ENCODE assay signal across 20 cellular contexts in genomic region chr2:48048725-48049124, GRCh38.
DNase-seq lines count a peak whose midpoint lies in the region; ATAC-seq and TF ChIP-seq lines count a peak whose summit lies in the region.
"Had no signal": no experiment of that assay in that cellular context is flagged by ENCODE, and none has a peak within 500 bp of the region (broad histone marks: within the 10 kb centered on the region; RNA-seq: fewer than 3 reads in every experiment).

No MANE protein-coding gene starts in this region.

- no peak overlapping the region for H3K14ac ChIP-seq in trophoblast cell (ENCODE audit: low read length)

- H3K27me3 ChIP-seq in HUES48 (ENCODE audit: control insufficient read depth, insufficient read depth, low read length) = no peaks in the 10 kb centered on the region
- no peaks in the 10 kb centered on the region for H3K27me3 ChIP-seq in trophoblast cell (ENCODE audit: insufficient read depth, low read length)
- H3K27me3 ChIP-seq: MG63 had no signal

- no CpG with 5 or more reads among the region's 3 CpGs for WGBS in trophoblast cell (ENCODE audit: extremely low coverage, insufficient coverage, insufficient read length)

- POLR2A ChIA-PET in WTC11 (lab: Charles Lee) = interaction anchor here (0.5 kb wide), 1 partner anchor 149 kb away, joined by 4 read pairs; no protein-coding TSS in a partner anchor

- TF ChIP-seq CTCF in WTC11 (IDR thresholded peaks at IDR 0.05) = no peak

- H3K36me3 Mint-ChIP-seq in WTC11 (peaks cover 9% of the 10 kb centered on the region), memory B cell (peaks cover 2% of the 10 kb centered on the region)

- peaks cover 34% of the 10 kb centered on the region for H3K4me1 Mint-ChIP-seq in WTC11
- peaks cover 30% of the 10 kb centered on the region for H3K4me1 Mint-ChIP-seq in memory B cell
- H3K4me1 Mint-ChIP-seq: CD8-positive, alpha-beta memory T cell had no signal

- H3K4ac ChIP-seq in trophoblast cell (ENCODE audit: low read depth, low read length) = no peak overlapping the region

- no peak overlapping the region for H3K9ac ChIP-seq in HUES48 (ENCODE audit: low read depth, low read length)
- H3K9ac ChIP-seq in trophoblast cell (ENCODE audit: low read length) = no peak overlapping the region

- peaks cover 25% of the 10 kb centered on the region for H3K4me1 ChIP-seq in HUES48 (ENCODE audit: control insufficient read depth, insufficient read depth, low read length)
- H3K4me1 ChIP-seq in trophoblast cell (ENCODE audit: control insufficient read depth in 1 of 2, insufficient read depth in 2 of 2, low read length in 2 of 2) = peaks cover 11 to 27% of the 10 kb centered on the region in 2 experiments

- peak overlapping the region; percentile 83 for H2BK120ac ChIP-seq in trophoblast cell (ENCODE audit: insufficient read depth, low read length, poor library complexity)

- H3K4me3 Mint-ChIP-seq in WTC11 (peak overlapping the region; percentile 47), memory B cell (no peak overlapping the region)
- H3K4me3 Mint-ChIP-seq: CD8-positive, alpha-beta memory T cell had no signal

- H3K27ac Mint-ChIP-seq in WTC11 = peak overlapping the region; percentile 59
- no peak overlapping the region for H3K27ac Mint-ChIP-seq in memory B cell
- H3K27ac Mint-ChIP-seq: CD8-positive, alpha-beta memory T cell had no signal

- no peak overlapping the region for H3K23ac ChIP-seq in trophoblast cell (ENCODE audit: low read length)

- H4K8ac ChIP-seq in trophoblast cell (ENCODE audit: low read depth, low read length) = no peak overlapping the region

- no peak overlapping the region for H3K18ac ChIP-seq in trophoblast cell (ENCODE audit: low read length)

- H2BK12ac ChIP-seq in trophoblast cell (ENCODE audit: low read length) = peak overlapping the region; percentile 52

- H3K79me1 ChIP-seq in trophoblast cell (ENCODE audit: low read length) = peaks cover 22% of the 10 kb centered on the region

- CTCF ChIA-PET in WTC11 (lab: Charles Lee) = interaction anchor here (1.2 kb wide), 1 partner anchor 58 kb away, joined by 3 read pairs; no protein-coding TSS in a partner anchor

- DNase-seq in WTC11 (ENCODE audit: low spot score) = no peak
- DNase-seq in memory B cell (ENCODE audit: low spot score in 2 of 2) = no peak
- DNase-seq in trophoblast cell = no peak
- no peak for DNase-seq in GF-D8 (lab: John Stamatoyannopoulos, UW)
- DNase-seq in NCI-H748 (lab: John Stamatoyannopoulos, UW; ENCODE audit: unreplicated experiment) = no peak
- no peak for DNase-seq in DMS153 (lab: John Stamatoyannopoulos, UW)
- DNase-seq: C1 segment of cervical spinal cord; CD8-positive, alpha-beta memory T cell; DMS79; H7; Kasumi-1; MG63; NCI-H1048; NCI-H1436 treated with DMSO at 0.1 percent for 48 hours; NCI-H2029 treated with DMSO at 0.1 percent for 48 hours; NCI-H2171 treated with DMSO at 0.1 percent for 48 hours; NCI-H69; OCI-M1; Right ventricle myocardium superior had no signal

- H3K79me2 ChIP-seq in trophoblast cell (ENCODE audit: control insufficient read depth, insufficient read depth, low read length, poor library complexity) = peaks cover 3% of the 10 kb centered on the region

- H2AK5ac ChIP-seq in trophoblast cell (ENCODE audit: low read length) = no peak overlapping the region

- H3K27me3 Mint-ChIP-seq in WTC11 (ENCODE audit: low read depth) (no peaks in the 10 kb centered on the region), memory B cell (no peaks in the 10 kb centered on the region)

- no peak overlapping the region for H2AFZ ChIP-seq in trophoblast cell (ENCODE audit: insufficient read depth, low read length, poor library complexity)

- H3K9me3 ChIP-seq in HUES48 (ENCODE audit: control insufficient read depth, insufficient read depth, low read length) = no peaks in the 10 kb centered on the region
- no peaks in the 10 kb centered on the region for H3K9me3 ChIP-seq in trophoblast cell (ENCODE audit: insufficient read depth, low read depth, low read length)
- H3K9me3 ChIP-seq: MG63 had no signal

- H3K4me2 ChIP-seq in trophoblast cell (ENCODE audit: low read length) = no peak overlapping the region

- peaks cover 12% of the 10 kb centered on the region for H3K9me3 Mint-ChIP-seq in WTC11
- no peaks in the 10 kb centered on the region for H3K9me3 Mint-ChIP-seq in memory B cell

- H4K91ac ChIP-seq in trophoblast cell (ENCODE audit: low read depth, low read length) = peak overlapping the region; percentile 59

- H2BK5ac ChIP-seq in trophoblast cell (ENCODE audit: low read depth, low read length, poor library complexity) = peak overlapping the region; percentile 69

- no peaks in the 10 kb centered on the region for H3K36me3 ChIP-seq in HUES48 (ENCODE audit: control insufficient read depth, insufficient read depth, low read length)
- H3K36me3 ChIP-seq in trophoblast cell (ENCODE audit: control insufficient read depth in 1 of 2, insufficient read depth in 2 of 2, low read length in 2 of 2) = no peaks in the 10 kb centered on the region
- H3K36me3 ChIP-seq: MG63 had no signal

- no peak overlapping the region for H4K12ac ChIP-seq in trophoblast cell (ENCODE audit: low read depth, low read length)

- ATAC-seq in WTC11 (no peak), memory B cell (ENCODE audit: low read depth) (peak; percentile 54)

- H3K27ac ChIP-seq in HUES48 (ENCODE audit: low read depth, low read length) (peak overlapping the region; percentile 32), trophoblast cell (ENCODE audit: low read depth, low read length) (peak overlapping the region; percentile 60)

- H3K4me3 ChIP-seq in HUES48 (ENCODE audit: low read depth, low read length) (peak overlapping the region; percentile 49), trophoblast cell (ENCODE audit: low read depth, low read length) (no peak overlapping the region)
- H3K4me3 ChIP-seq: MG63 had no signal

TF ChIP-seq in WTC11, 78 proteins besides CTCF, POLR2A, EP300 and RAD21:
- TF ChIP-seq PRRX2 (CRISPR knock-in tag; IDR thresholded peaks at IDR 0.05) = no peak
- TF ChIP-seq, protein P1, sequence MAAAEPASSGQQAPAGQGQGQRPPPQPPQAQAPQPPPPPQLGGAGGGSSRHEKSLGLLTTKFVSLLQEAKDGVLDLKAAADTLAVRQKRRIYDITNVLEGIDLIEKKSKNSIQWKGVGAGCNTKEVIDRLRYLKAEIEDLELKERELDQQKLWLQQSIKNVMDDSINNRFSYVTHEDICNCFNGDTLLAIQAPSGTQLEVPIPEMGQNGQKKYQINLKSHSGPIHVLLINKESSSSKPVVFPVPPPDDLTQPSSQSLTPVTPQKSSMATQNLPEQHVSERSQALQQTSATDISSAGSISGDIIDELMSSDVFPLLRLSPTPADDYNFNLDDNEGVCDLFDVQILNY (CRISPR knock-in tag; IDR thresholded peaks at IDR 0.05) = no peak
- no peak for TF ChIP-seq ZNF281 (CRISPR knock-in tag; IDR thresholded peaks at IDR 0.05)
- no peak for TF ChIP-seq E2F4 (CRISPR knock-in tag; IDR thresholded peaks at IDR 0.05; ENCODE audit: borderline replicate concordance, low read depth)
- no peak for TF ChIP-seq ETV6 (CRISPR knock-in tag; IDR thresholded peaks at IDR 0.05)
- TF ChIP-seq TEAD4 (CRISPR knock-in tag; IDR thresholded peaks at IDR 0.05) = no peak
- TF ChIP-seq MYBL2 (CRISPR knock-in tag; IDR thresholded peaks at IDR 0.05) = no peak
- no peak for TF ChIP-seq FOXJ3 (CRISPR knock-in tag; IDR thresholded peaks at IDR 0.05; ENCODE audit: borderline replicate concordance)
- TF ChIP-seq SMAD4 (CRISPR knock-in tag; IDR thresholded peaks at IDR 0.05) = no peak
- no peak for TF ChIP-seq NFYB (CRISPR knock-in tag; conservative IDR thresholded peaks at IDR 0.05; ENCODE audit: low read depth)
